In genomic region chr2:68709421-68709911, GRCh38 we compare ENCODE assay signal across 1 cellular context.
TF ChIP-seq lines count a peak whose summit lies in the region.

No MANE protein-coding gene starts in this region.

TF ChIP-seq in K562, 482 proteins besides CTCF, POLR2A, EP300 and RAD21 (continued from another document):
- TF ChIP-seq RCOR1 (IDR thresholded peaks at IDR 0.05; ENCODE audit: borderline replicate concordance in 1 of 2, low read depth in 2 of 2, low read length in 2 of 2): 0 out of 4 replicates have a peak, but pooled peaks of 1 of the 2 experiments have one; percentile 6
- TF ChIP-seq ZFP36 (IDR thresholded peaks at IDR 0.05; ENCODE audit: low read depth, low read length, partially characterized antibody): no peak
